ENCODE assay signal across 18 cellular contexts in genomic region chr21:41736423-41736822, GRCh38. TPM values are rescaled to one million over a fixed set of nuclear protein-coding genes. Genes with fewer than 3 reads are reported as not detected.
DNase-seq lines count a peak whose midpoint lies in the region; ATAC-seq, FAIRE-seq and TF ChIP-seq lines count a peak whose summit lies in the region.
"Had no signal": no experiment of that assay in that cellular context is flagged by ENCODE, and none has a peak within 500 bp of the region (broad histone marks: within the 10 kb centered on the region; RNA-seq: fewer than 3 reads in every experiment).

No MANE protein-coding gene starts in this region.

- in situ Hi-C loops in Panc1 (cut with HindIII; ENCODE audit: low pct_unique_long_range_greater_than_20kb, low sequenced_read_pairs), result no loop called here

- no peak for DNase-seq in PC-3
- no peak for DNase-seq in Panc1 (ENCODE audit: low read depth, low spot score)
- DNase-seq in kidney, result peak; percentile 46
- DNase-seq in upper lobe of right lung, result no peak
- DNase-seq in DMS114 treated with DMSO at 0.1 percent for 48 hours (lab: John Stamatoyannopoulos, UW; ENCODE audit: unreplicated experiment), result no peak
- DNase-seq in NK-92 treated with Interleukin-12 subunit alpha and Interleukin-12 subunit beta, amount 100 ng/mL, for 24 hours (lab: John Stamatoyannopoulos, UW), result no peak
- DNase-seq: C1 segment of cervical spinal cord; CD4-positive, alpha-beta memory T cell; COR-L47; DMS79; EL; GDM1; GM23248; H7; HCEC 1CT had no signal

- no peaks in the 10 kb centered on the region; the same call in 1 of the 2 replicates for H3K9me3 ChIP-seq in PC-3 (ENCODE audit: low read length)
- H3K9me3 ChIP-seq in Panc1 (ENCODE audit: control insufficient read depth, insufficient read depth, low read depth, low read length), result peaks cover 5% of the 10 kb centered on the region; the same call in 1 of the 2 replicates
- H3K9me3 ChIP-seq in kidney (ENCODE audit: control insufficient read depth in 1 of 2, low read length in 2 of 2), result peaks cover 0 to 22% of the 10 kb centered on the region in 2 donors
- H3K9me3 ChIP-seq in upper lobe of right lung, result peaks cover 4% of the 10 kb centered on the region

- no peak overlapping the region for H3K4me2 ChIP-seq in PC-3 (ENCODE audit: low read length)

- H3K36me3 ChIP-seq in PC-3 (ENCODE audit: low read depth, low read length) (peaks cover 49% of the 10 kb centered on the region), Panc1 (ENCODE audit: control insufficient read depth, insufficient read depth, low read length) (peaks cover 8% of the 10 kb centered on the region; the same call in 1 of the 2 replicates), kidney (ENCODE audit: control insufficient read depth in 1 of 2, insufficient read depth in 2 of 2, low read length in 2 of 2) (peaks cover 3 to 31% of the 10 kb centered on the region in 2 donors), upper lobe of right lung (peaks cover 7% of the 10 kb centered on the region)

- ATAC-seq in PC-3 (peak; percentile 7), Panc1 (peak; percentile 37), upper lobe of right lung (peak; percentile 22), GM18505 (IDR thresholded peaks at IDR 0.05; ENCODE audit: unreplicated experiment) (no peak)
- ATAC-seq: GM12878 had no signal

- peaks cover 19% of the 10 kb centered on the region for H3K79me2 ChIP-seq in PC-3 (ENCODE audit: low read length)

- TF ChIP-seq CTCF in PC-3 (conservative IDR thresholded peaks at IDR 0.05; ENCODE audit: low read depth, low read length), result no peak
- no peak for TF ChIP-seq CTCF in Panc1 (IDR thresholded peaks at IDR 0.05)
- no peak for TF ChIP-seq CTCF in kidney (IDR thresholded peaks at IDR 0.05; ENCODE audit: borderline replicate concordance, extremely low read depth, insufficient read depth)
- TF ChIP-seq CTCF in upper lobe of right lung (IDR thresholded peaks at IDR 0.05), result no peak

- H3K27me3 ChIP-seq in PC-3 (ENCODE audit: low read length) (no peaks in the 10 kb centered on the region), Panc1 (ENCODE audit: control insufficient read depth, insufficient read depth, low read length) (no peaks in the 10 kb centered on the region), upper lobe of right lung (no peaks in the 10 kb centered on the region)

- H3K9ac ChIP-seq in PC-3 (ENCODE audit: low read length), result no peak overlapping the region
- H3K9ac ChIP-seq in kidney (ENCODE audit: low read length in 2 of 2), result no peak overlapping the region
- H3K9ac ChIP-seq: GM23248 had no signal

- no peak overlapping the region for H3K27ac ChIP-seq in PC-3 (ENCODE audit: low read length)
- H3K27ac ChIP-seq in Panc1 (ENCODE audit: low read length), result peak overlapping the region; percentile 42
- H3K27ac ChIP-seq in kidney (ENCODE audit: low read depth in 2 of 2, low read length in 2 of 2), result no peak overlapping the region
- H3K27ac ChIP-seq in upper lobe of right lung, result no peak overlapping the region
- H3K27ac ChIP-seq: GM23248 had no signal

- POLR2A ChIA-PET in PC-3 (lab: Charles Lee; ENCODE audit: unreplicated experiment) (interaction anchor here (0.5 kb wide), 1 partner anchor 101 kb away, joined by 4 read pairs; no protein-coding TSS in a partner anchor), Panc1 (lab: Charles Lee) (interaction anchor here (0.6 kb wide), 1 partner anchor 51 kb away, joined by 3 read pairs; no protein-coding TSS in a partner anchor)

- BruUV-seq in PC-3 (replicated peaks; lab: Mats Ljungman, UMichigan) (no TSS peak), Panc1 (replicated peaks; lab: Mats Ljungman, UMichigan) (no TSS peak)

- H2AFZ ChIP-seq in PC-3 (ENCODE audit: low read length), result no peak overlapping the region
- H2AFZ ChIP-seq: GM23248 had no signal

- no peak for FAIRE-seq in kidney (lab: Jason Lieb, UNC)
- FAIRE-seq: H1 had no signal

- TF ChIP-seq POLR2A in GM18505 (IDR thresholded peaks at IDR 0.05; ENCODE audit: borderline replicate concordance, extremely low read depth, insufficient read depth, insufficient read length), result no peak

- H3F3A ChIP-seq in PC-3 (ENCODE audit: low read length, unreplicated experiment), result no peaks in the 10 kb centered on the region

- H3K4me3 ChIP-seq in PC-3 (ENCODE audit: low read length) (no peak overlapping the region), Panc1 (ENCODE audit: low read depth in 2 of 2, low read length in 2 of 2) (no peak overlapping the region), kidney (ENCODE audit: low read length in 2 of 2) (no peak overlapping the region), upper lobe of right lung (no peak overlapping the region)
- H3K4me3 ChIP-seq: GM12878, GM23248 had no signal

- no peaks in the 10 kb centered on the region for H3K9me2 ChIP-seq in PC-3 (replicated peaks; ENCODE audit: low read length)

- intact Hi-C loops in PC-3 (cut with micrococcal nuclease) (no loop called here), Panc1 (cut with micrococcal nuclease; ENCODE audit: unreplicated experiment) (no loop called here), kidney (cut with DNase I) (no loop called here), upper lobe of right lung (cut with DNase I) (no loop called here)

- H3K4me1 ChIP-seq in PC-3 (ENCODE audit: insufficient read depth, low read length) (no peaks in the 10 kb centered on the region), Panc1 (ENCODE audit: control insufficient read depth, insufficient read depth, low read length) (peaks cover 7% of the 10 kb centered on the region), kidney (ENCODE audit: control insufficient read depth in 1 of 2, insufficient read depth in 1 of 2, low read depth in 1 of 2, low read length in 2 of 2) (no peaks in the 10 kb centered on the region), upper lobe of right lung (no peaks in the 10 kb centered on the region)

- H4K20me1 ChIP-seq in PC-3 (ENCODE audit: low read length), result peaks cover 23% of the 10 kb centered on the region

- CTCF ChIA-PET in PC-3 (lab: Charles Lee), result interaction anchor here (0.5 kb wide), 1 partner anchor 9 kb away, joined by 5 read pairs; no protein-coding TSS in a partner anchor
- CTCF ChIA-PET in Panc1 (lab: Charles Lee), result no interaction called here

RNA-seq across cellular contexts. Expression of gene RIPK4, which starts 30.4 kb away (rescaled TPM):
- total RNA-seq in PC-3 (2014; rRNA removed) (252 and 333 TPM in 2 replicates), Panc1 (2021; ENCODE audit: unreplicated experiment) (67.4 TPM), kidney (32.6 TPM), upper lobe of right lung (10.9 TPM)
- 76.4 TPM for polyA plus RNA-seq in Panc1 (2012; ENCODE audit: insufficient read length)
- polyA plus RNA-seq in kidney (ENCODE audit: insufficient read depth, low read depth, low replicate concordance), result 11.6 TPM
- polyA plus RNA-seq: GM12878 had no signal
